26 cellular contexts compared by ENCODE assay signal in the genomic region with DNA sequence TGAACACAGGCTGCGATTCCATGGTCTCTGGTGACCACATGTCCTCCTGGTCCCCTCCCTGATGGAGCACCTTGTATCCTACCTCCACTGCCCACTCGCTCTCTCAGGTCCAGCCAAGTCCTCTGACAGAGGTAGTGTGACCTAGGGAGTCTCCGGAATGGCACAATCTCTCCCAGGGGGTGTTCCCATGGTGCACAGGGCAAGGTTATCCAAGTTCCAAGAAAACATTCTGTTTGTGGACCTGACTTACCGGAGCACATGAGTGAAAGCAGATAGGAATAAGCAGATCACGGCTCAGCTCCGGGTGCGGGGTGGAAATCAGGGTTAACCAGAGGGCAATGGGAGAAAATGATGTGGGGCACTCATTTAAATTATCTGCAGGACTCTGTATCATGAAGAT. TPM values are rescaled to one million over a fixed set of nuclear protein-coding genes. Genes with fewer than 3 reads are reported as not detected.
DNase-seq lines count a peak whose midpoint lies in the region; ATAC-seq and TF ChIP-seq lines count a peak whose summit lies in the region.
"Had no signal": no experiment of that assay in that cellular context is flagged by ENCODE, and none has a peak within 500 bp of the region (broad histone marks: within the 10 kb centered on the region; RNA-seq: fewer than 3 reads in every experiment).

No MANE protein-coding gene starts in this region.

- H3K27me3 ChIP-seq in body of pancreas: no peaks in the 10 kb centered on the region
- H3K27me3 ChIP-seq in osteoblast (ENCODE audit: insufficient read depth, low read length): no peaks in the 10 kb centered on the region
- peaks cover 0 to 36% (median 0%) of the 10 kb centered on the region in 7 donors for H3K27me3 ChIP-seq in spleen (replicated peaks in 1 of 7)
- H3K27me3 ChIP-seq: BE2C, SJSA1 had no signal

- H3K27ac ChIP-seq in C4-2B (peak overlapping the region; percentile 54), body of pancreas (peak overlapping the region; percentile 86 to 92 (median 90)), osteoblast (ENCODE audit: low read depth, low read length) (no peak overlapping the region), spleen (no peak overlapping the region)
- H3K27ac ChIP-seq: GM23248, KMS-11, SJSA1 had no signal

- H3K79me2 ChIP-seq in osteoblast (ENCODE audit: insufficient read depth, low read length): no peaks in the 10 kb centered on the region

- H2AFZ ChIP-seq in osteoblast (ENCODE audit: low read length): no peak overlapping the region
- H2AFZ ChIP-seq: GM23248 had no signal

- H3K4me1 ChIP-seq in body of pancreas: peaks cover 57% of the 10 kb centered on the region
- H3K4me1 ChIP-seq in osteoblast (ENCODE audit: insufficient read depth, low read length): peaks cover 14% of the 10 kb centered on the region
- H3K4me1 ChIP-seq in spleen: no peaks in the 10 kb centered on the region
- H3K4me1 ChIP-seq: HAP-1, SJSA1 had no signal

- no peak overlapping the region for H3K4me2 ChIP-seq in osteoblast (ENCODE audit: insufficient read depth, low read length)
- H3K4me2 ChIP-seq: KMS-11 had no signal

- TF ChIP-seq POLR2A in body of pancreas (IDR thresholded peaks at IDR 0.05) (peak in 2 of 3 donors; percentile 30 to 33), spleen (IDR thresholded peaks at IDR 0.05) (no peak)

- WGBS in body of pancreas, 2 donors: 24 to 33% methylated on average over 7 of the region's 7 CpGs
- WGBS in spleen, 5 donors: 78 to 88% (median 79%) methylated on average over 7 of the region's 7 CpGs

- H3K4me3 ChIP-seq in body of pancreas (no peak overlapping the region), osteoblast (ENCODE audit: insufficient read depth, low read length) (no peak overlapping the region), spleen (no peak overlapping the region)
- H3K4me3 ChIP-seq: HAP-1, SJSA1 had no signal

- ATAC-seq in body of pancreas (peak; percentile 25), GM18519 (IDR thresholded peaks at IDR 0.05; ENCODE audit: low FRiP score, unreplicated experiment) (no peak)

- TF ChIP-seq CTCF in C4-2B (conservative IDR thresholded peaks at IDR 0.05) (no peak), body of pancreas (IDR thresholded peaks at IDR 0.05) (no peak), osteoblast (IDR thresholded peaks at IDR 0.05; ENCODE audit: extremely low read depth, low read depth, low read length) (no peak), spleen (IDR thresholded peaks at IDR 0.05 in 8 of 11, conservative IDR thresholded peaks at IDR 0.05 in 3 of 11) (no peak)

- H3K36me3 ChIP-seq in body of pancreas (replicated peaks in 1 of 2; ENCODE audit: insufficient read depth in 1 of 2, low read depth in 2 of 2) (no peaks in the 10 kb centered on the region), osteoblast (ENCODE audit: insufficient read depth, low read length) (no peaks in the 10 kb centered on the region), spleen (no peaks in the 10 kb centered on the region)
- H3K36me3 ChIP-seq: BE2C, HAP-1, SJSA1 had no signal

- intact Hi-C loops in body of pancreas (cut with DNase I) (no loop called here), spleen (cut with DNase I; ENCODE audit: low total_unique reads) (no loop called here)

- no peaks in the 10 kb centered on the region for H3K9me3 ChIP-seq in body of pancreas
- H3K9me3 ChIP-seq in osteoblast (ENCODE audit: low read depth, low read length): no peaks in the 10 kb centered on the region
- no peaks in the 10 kb centered on the region for H3K9me3 ChIP-seq in spleen
- H3K9me3 ChIP-seq: BE2C, HAP-1, SJSA1 had no signal

- DNase-seq in body of pancreas (peak; percentile 43 to 68 (median 64)), osteoblast (ENCODE audit: insufficient read length, low spot score, missing footprints) (peak; percentile 44), spleen (peak; percentile 43), NCI-H1048 (lab: John Stamatoyannopoulos, UW) (no peak), activated gamma-delta T cell treated with Interleukin-2 at 50 U/mL for 16 hours (no peak), NK-92 (lab: John Stamatoyannopoulos, UW; ENCODE audit: unreplicated experiment) (no peak)
- DNase-seq: 8988T, ACHN, BE2C, DMS153, DND-41, HFFc6, MM.1S, NCI-H1417, NCI-H1694, NCI-H2029 treated with DMSO at 0.1 percent for 48 hours, NCI-H446 treated with DMSO at 0.1 percent for 48 hours, NCI-H526, NCI-H82, Right ventricle myocardium superior had no signal

- no peaks in the 10 kb centered on the region for H4K20me1 ChIP-seq in osteoblast (ENCODE audit: insufficient read depth, low read length)

RNA-seq across cellular contexts. Expression of a gene that starts 45.8 kb away (rescaled TPM):
- total RNA-seq in body of pancreas: 10 to 100 TPM; 47.0 to 79.8 TPM
- 835 and 847 TPM in 2 replicates for total RNA-seq in osteoblast
- 10 to 100 TPM; 26.2 to 61.8 (median 31.6) TPM for total RNA-seq in spleen
- polyA plus RNA-seq in spleen: 10 to 100 TPM; 15.8 to 20.5 (median 18.6) TPM

Comparison
In these comparisons a context has a peak if more than half of its experiments do, and no peak if none do; other contexts are left out.
1. H3K27ac ChIP-seq: peak in C4-2B (single experiment) and body of pancreas (4 of 4); none in osteoblast (single experiment) and spleen (0 of 8).
2. DNase-seq: peak in body of pancreas (4 of 4), osteoblast (single experiment) and spleen (single experiment); none in NCI-H1048 (single experiment), activated gamma-delta T cell treated with Interleukin-2 at 50 U/mL for 16 hours (single experiment) and NK-92 (single experiment).
3. POLR2A ChIP-seq: peak in body of pancreas (2 of 3); none in spleen (0 of 3).
4. RNA of a gene that starts 45.8 kb away (total RNA-seq): 835 to 847 TPM in osteoblast; 47.0 to 79.8 TPM in body of pancreas and 26.2 to 61.8 TPM in spleen; every median in the first group is over 10 times any median in the second.